Comparison of ENCODE assay signal across 1 cellular context in the genomic region with DNA sequence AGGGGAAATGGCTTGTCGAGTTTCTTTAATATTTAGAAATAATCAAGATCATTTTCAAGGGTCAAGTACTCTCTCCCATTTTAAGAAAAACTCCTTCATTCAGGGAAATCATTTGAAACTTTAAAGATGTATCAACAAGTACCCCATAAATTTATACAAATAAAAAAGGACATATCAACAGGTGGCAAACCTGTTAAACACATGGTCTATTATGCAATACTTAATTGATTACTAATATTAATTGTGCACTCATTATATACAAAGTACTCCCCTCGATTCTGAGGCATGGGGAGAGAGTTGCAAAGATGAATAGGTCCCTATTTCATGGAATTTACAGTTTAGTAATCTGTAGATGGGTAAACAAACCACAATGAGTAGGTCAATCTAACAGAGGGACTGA.
TF ChIP-seq lines count a peak whose summit lies in the region.

No MANE protein-coding gene starts in this region.

TF ChIP-seq in HepG2, 621 proteins besides CTCF, POLR2A, EP300 and RAD21:
- no peak for TF ChIP-seq STAG1 (CRISPR knock-in tag; IDR thresholded peaks at IDR 0.05)
- TF ChIP-seq MNT (IDR thresholded peaks at IDR 0.05): 0 out of 2 replicates have a peak, but pooled peaks have one; percentile 23
- TF ChIP-seq, protein P1, sequence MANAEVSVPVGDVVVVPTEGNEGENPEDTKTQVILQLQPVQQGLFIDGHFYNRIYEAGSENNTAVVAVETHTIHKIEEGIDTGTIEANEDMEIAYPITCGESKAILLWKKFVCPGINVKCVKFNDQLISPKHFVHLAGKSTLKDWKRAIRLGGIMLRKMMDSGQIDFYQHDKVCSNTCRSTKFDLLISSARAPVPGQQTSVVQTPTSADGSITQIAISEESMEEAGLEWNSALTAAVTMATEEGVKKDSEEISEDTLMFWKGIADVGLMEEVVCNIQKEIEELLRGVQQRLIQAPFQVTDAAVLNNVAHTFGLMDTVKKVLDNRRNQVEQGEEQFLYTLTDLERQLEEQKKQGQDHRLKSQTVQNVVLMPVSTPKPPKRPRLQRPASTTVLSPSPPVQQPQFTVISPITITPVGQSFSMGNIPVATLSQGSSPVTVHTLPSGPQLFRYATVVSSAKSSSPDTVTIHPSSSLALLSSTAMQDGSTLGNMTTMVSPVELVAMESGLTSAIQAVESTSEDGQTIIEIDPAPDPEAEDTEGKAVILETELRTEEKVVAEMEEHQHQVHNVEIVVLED (CRISPR knock-in tag; IDR thresholded peaks at IDR 0.05; ENCODE audit: borderline replicate concordance): no peak
- no peak for TF ChIP-seq ZNF615 (CRISPR knock-in tag; IDR thresholded peaks at IDR 0.05; ENCODE audit: borderline replicate concordance)
- TF ChIP-seq CEBPB (IDR thresholded peaks at IDR 0.05; ENCODE audit: borderline replicate concordance, low read depth, low read length): peak; percentile 26; the same call in 1 of the 2 replicates
